29 cellular contexts compared by ENCODE assay signal in the genomic region with DNA sequence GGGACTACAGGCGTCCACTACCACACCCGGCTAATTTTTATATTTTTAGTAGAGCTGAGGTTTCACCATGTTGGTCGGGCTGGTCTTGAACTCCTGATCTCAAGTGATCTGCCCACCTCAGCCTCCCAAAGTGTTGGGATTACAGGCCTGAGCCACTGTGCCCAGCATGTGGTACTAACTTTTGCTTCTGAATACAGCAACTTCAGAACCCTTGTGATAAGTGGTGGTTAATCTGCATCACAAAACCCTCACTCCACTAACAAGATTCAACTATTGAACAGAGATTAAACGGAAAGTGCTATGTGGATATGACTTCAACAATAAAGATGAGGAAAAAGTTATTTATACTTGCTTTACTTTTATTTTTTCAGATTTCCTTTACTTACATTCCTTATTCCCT.
"Had no signal": no experiment of that assay in that cellular context is flagged by ENCODE, and none has a peak within 500 bp of the region (broad histone marks: within the 10 kb centered on the region; RNA-seq: fewer than 3 reads in every experiment).

No MANE protein-coding gene starts in this region.

- H3K27ac Mint-ChIP-seq: activated naive CD8-positive, alpha-beta T cell; effector memory CD8-positive, alpha-beta T cell; nephron progenitor cell; progenitor cell of endocrine pancreas; stimulated activated naive CD8-positive, alpha-beta T cell treated with anti-CD3 and anti-CD28 coated beads, Interleukin-15, amount 100 ng/mL, for 72 hours had no signal

- H3K27ac ChIP-seq: body of pancreas, coronary artery, dorsolateral prefrontal cortex, ovary, skin epidermis, upper lobe of left lung, vagina had no signal

- H3K4me1 ChIP-seq: body of pancreas, vagina had no signal

- H3K4me3 ChIP-seq: body of pancreas, coronary artery, dorsolateral prefrontal cortex, ovary, skin epidermis, upper lobe of left lung, vagina had no signal

- H3K27me3 Mint-ChIP-seq: activated naive CD8-positive, alpha-beta T cell; effector memory CD8-positive, alpha-beta T cell; naive B cell; progenitor cell of endocrine pancreas; stimulated activated naive CD8-positive, alpha-beta T cell treated with anti-CD3 and anti-CD28 coated beads, Interleukin-15, amount 100 ng/mL, for 72 hours had no signal

- DNase-seq: activated CD4-positive, alpha-beta T cell treated with anti-CD3 and anti-CD28 coated beads for 4 hours; activated CD4-positive, alpha-beta T cell treated with anti-CD3 and anti-CD28 coated beads, Interleukin-2, amount 50 U/mL, for 4 hours; activated effector memory CD4-positive, alpha-beta T cell treated with Interleukin-2 at 50 U/mL for 16 hours; activated naive CD4-positive, alpha-beta T cell treated with Interleukin-2 at 50 U/mL for 16 hours; activated T-cell treated with anti-CD3 and anti-CD28 coated beads for 4 hours; aorta; body of pancreas; dorsolateral prefrontal cortex; effector memory CD8-positive, alpha-beta T cell; foreskin fibroblast; head of caudate nucleus; hippocampal formation; left cardiac atrium; left ventricle myocardium superior; naive B cell; nephron progenitor cell; ovary; stimulated activated CD4-positive, alpha-beta T cell treated with anti-CD3 and anti-CD28 coated beads, Interleukin-12 subunit alpha, Interleukin-12 subunit beta, amount 100 ng/mL, for 4 hours; stimulated activated CD4-positive, alpha-beta T cell treated with anti-CD3 and anti-CD28 coated beads, Interleukin-4, amount 100 ng/mL, for 1 hour; stimulated activated naive CD8-positive, alpha-beta T cell treated with anti-CD3 and anti-CD28 coated beads, Interleukin-15, amount 100 ng/mL, for 72 hours; substantia nigra; upper lobe of left lung had no signal

- H3K36me3 ChIP-seq: ovary, upper lobe of left lung had no signal

- H3K27me3 ChIP-seq: body of pancreas, dorsolateral prefrontal cortex, ovary, upper lobe of left lung, vagina had no signal

- H3K4me3 Mint-ChIP-seq: activated naive CD8-positive, alpha-beta T cell; effector memory CD8-positive, alpha-beta T cell; naive B cell; nephron progenitor cell; stimulated activated naive CD8-positive, alpha-beta T cell treated with anti-CD3 and anti-CD28 coated beads, Interleukin-15, amount 100 ng/mL, for 72 hours had no signal

- H3K4me1 Mint-ChIP-seq: naive B cell; stimulated activated naive CD8-positive, alpha-beta T cell treated with anti-CD3 and anti-CD28 coated beads, Interleukin-15, amount 100 ng/mL, for 72 hours had no signal

- ATAC-seq: body of pancreas; effector memory CD8-positive, alpha-beta T cell; esophagus mucosa; left cardiac atrium; left ventricle myocardium superior; sciatic nerve; stimulated activated naive CD8-positive, alpha-beta T cell treated with anti-CD3 and anti-CD28 coated beads, Interleukin-15, amount 100 ng/mL, for 72 hours had no signal

- H3K9me3 ChIP-seq: body of pancreas, ovary, upper lobe of left lung, vagina had no signal

- H3K9me3 Mint-ChIP-seq: effector memory CD8-positive, alpha-beta T cell; naive B cell; stimulated activated naive CD8-positive, alpha-beta T cell treated with anti-CD3 and anti-CD28 coated beads, Interleukin-15, amount 100 ng/mL, for 72 hours had no signal
